Comparison of ENCODE assay signal across 15 cellular contexts in the genomic region with DNA sequence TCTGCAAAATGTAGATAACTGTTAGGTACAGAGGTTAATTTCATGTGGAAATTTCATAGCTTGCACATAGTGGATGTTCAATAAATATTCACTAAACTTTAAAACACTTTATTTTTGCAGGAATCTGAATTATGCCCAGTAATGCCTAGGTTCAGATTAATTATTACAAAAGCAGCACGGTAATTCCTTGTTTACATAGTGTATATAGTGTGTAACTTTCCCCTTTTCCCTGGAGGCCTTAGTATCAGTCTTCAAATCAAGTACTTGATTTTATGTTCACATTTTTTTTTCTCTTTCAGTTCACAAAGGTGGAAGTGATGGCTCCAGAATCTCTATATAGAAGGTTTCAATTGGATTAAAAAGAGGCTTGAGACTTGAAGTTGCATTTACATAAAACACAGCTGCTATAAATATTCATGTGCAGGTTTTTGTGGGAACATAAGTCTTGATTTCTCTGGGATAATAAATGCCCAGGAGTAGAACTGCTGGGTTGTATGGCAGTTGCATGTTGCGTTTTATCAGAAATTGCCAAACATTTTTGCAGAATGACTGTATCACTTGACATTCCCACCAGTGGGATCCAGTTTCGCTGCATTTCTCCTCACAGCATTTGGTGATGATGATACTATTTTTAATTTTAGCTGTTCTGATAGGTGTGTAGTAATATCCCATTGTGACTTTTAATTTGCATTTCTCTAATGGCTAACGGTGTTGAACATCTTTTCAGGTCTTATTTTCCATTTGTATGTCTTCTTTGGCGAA. TPM values are rescaled to one million over a fixed set of nuclear protein-coding genes. Genes with fewer than 3 reads are reported as not detected.
DNase-seq lines count a peak whose midpoint lies in the region; ATAC-seq and TF ChIP-seq lines count a peak whose summit lies in the region.
"Had no signal": no experiment of that assay in that cellular context is flagged by ENCODE, and none has a peak within 500 bp of the region (broad histone marks: within the 10 kb centered on the region; RNA-seq: fewer than 3 reads in every experiment).

No MANE protein-coding gene starts in this region.

- H3K4me3 Mint-ChIP-seq in glutamatergic neuron (ENCODE audit: unreplicated experiment), result no peak overlapping the region
- H3K4me3 Mint-ChIP-seq: activated B cell treated with CpG ODN at 0.5 μM for 24 hours; central memory CD8-positive, alpha-beta T cell had no signal

- no peak overlapping the region for H3K27ac Mint-ChIP-seq in glutamatergic neuron (ENCODE audit: unreplicated experiment)
- H3K27ac Mint-ChIP-seq: activated B cell treated with CpG ODN at 0.5 μM for 24 hours had no signal

- TF ChIP-seq CTCF in heart left ventricle (IDR thresholded peaks at IDR 0.05) (no peak), glutamatergic neuron (IDR thresholded peaks at IDR 0.05; ENCODE audit: partially characterized antibody, unreplicated experiment) (no peak)

- 43 to 57% (median 51%) methylated on average over 5 of the region's 5 CpGs for WGBS in heart left ventricle, 4 donors

- H3K27me3 ChIP-seq in heart left ventricle, result no peaks in the 10 kb centered on the region

- H3K9me3 ChIP-seq in heart left ventricle, result no peaks in the 10 kb centered on the region

- H3K4me1 Mint-ChIP-seq in glutamatergic neuron (ENCODE audit: low read depth, unreplicated experiment), result no peaks in the 10 kb centered on the region
- H3K4me1 Mint-ChIP-seq: activated B cell treated with CpG ODN at 0.5 μM for 24 hours; central memory CD8-positive, alpha-beta T cell had no signal

- ATAC-seq in left cardiac atrium (peak; percentile 50 to 52), heart left ventricle (no peak), GM19452 (IDR thresholded peaks at IDR 0.05; ENCODE audit: unreplicated experiment) (no peak)

- DNase-seq in left cardiac atrium (no peak), heart left ventricle (no peak), amniotic epithelial cell (ENCODE audit: low read depth) (peak; percentile 14), kidney tubule cell (ENCODE audit: low spot score) (peak; percentile 40), glutamatergic neuron (no peak), NCI-H748 treated with DMSO at 0.1 percent for 48 hours (lab: John Stamatoyannopoulos, UW) (no peak), NCI-H2081 (lab: John Stamatoyannopoulos, UW) (no peak)
- DNase-seq: activated B cell treated with CpG ODN at 0.5 μM for 24 hours, MV-4-11, NCI-H2227 treated with DMSO at 0.1 percent for 48 hours, nucleus accumbens, OCI-M1 had no signal

- intact Hi-C loops in left cardiac atrium (cut with DNase I) (no loop called here), heart left ventricle (cut with DNase I) (no loop called here)

- no peak overlapping the region for H3K27ac ChIP-seq in heart left ventricle
- H3K27ac ChIP-seq: skin epidermis had no signal

- H3K4me3 ChIP-seq in heart left ventricle, result no peak overlapping the region
- H3K4me3 ChIP-seq: skin epidermis had no signal

- peaks cover 0 to 6% (median 0%) of the 10 kb centered on the region in 12 donors for H3K4me1 ChIP-seq in heart left ventricle

- no peaks in the 10 kb centered on the region for H3K36me3 ChIP-seq in heart left ventricle

- no peaks in the 10 kb centered on the region for H3K27me3 Mint-ChIP-seq in glutamatergic neuron (ENCODE audit: unreplicated experiment)

- no peaks in the 10 kb centered on the region for H3K9me3 Mint-ChIP-seq in glutamatergic neuron (ENCODE audit: unreplicated experiment)
- H3K9me3 Mint-ChIP-seq: activated B cell treated with CpG ODN at 0.5 μM for 24 hours; central memory CD8-positive, alpha-beta T cell had no signal

- no peak for TF ChIP-seq POLR2A in heart left ventricle (IDR thresholded peaks at IDR 0.05)

- no peaks in the 10 kb centered on the region for H3K36me3 Mint-ChIP-seq in glutamatergic neuron (ENCODE audit: unreplicated experiment)

RNA-seq across cellular contexts. Expression of a gene that starts 27.6 kb away (rescaled TPM):
- total RNA-seq in left cardiac atrium (10 to 100 TPM; 13.1 to 18.0 TPM), heart left ventricle (10 to 100 TPM in 5 of 9 donors, 1 to 10 TPM in 4; 6.4 to 31.6 (median 11.8) TPM), glutamatergic neuron (ENCODE audit: unreplicated experiment) (2.8 TPM)
- 1 to 10 TPM; 5.6 to 8.2 TPM for polyA plus RNA-seq in heart left ventricle

Comparison
In these comparisons a context has a peak if more than half of its experiments do, and no peak if none do; other contexts are left out.
1. ATAC-seq: peak in left cardiac atrium (2 of 2); none in heart left ventricle (0 of 4) and GM19452 (single experiment).
2. DNase-seq: peak in amniotic epithelial cell (single experiment) and kidney tubule cell (single experiment); none in left cardiac atrium (single experiment), heart left ventricle (0 of 5), glutamatergic neuron (single experiment), NCI-H748 treated with DMSO at 0.1 percent for 48 hours (single experiment) and NCI-H2081 (0 of 2).